8 cellular contexts compared by ENCODE assay signal in genomic region chr19:798415-799075, GRCh38. TPM values are rescaled to one million over a fixed set of nuclear protein-coding genes. Genes with fewer than 3 reads are reported as not detected.
DNase-seq lines count a peak whose midpoint lies in the region; ATAC-seq and TF ChIP-seq lines count a peak whose summit lies in the region.

No MANE protein-coding gene starts in this region.

- H2AFZ ChIP-seq in SU-DHL-6 (ENCODE audit: low read depth, low read length, severe bottlenecking) = no peak overlapping the region

- H3K9me3 ChIP-seq in SU-DHL-6 (ENCODE audit: insufficient read depth, low read length) = no peaks in the 10 kb centered on the region

- H3K27me3 ChIP-seq in SU-DHL-6 (ENCODE audit: low read length) = no peaks in the 10 kb centered on the region
- H3K27me3 ChIP-seq in foreskin keratinocyte = no peaks in the 10 kb centered on the region

- peaks cover 4% of the 10 kb centered on the region for H3K4me1 ChIP-seq in foreskin keratinocyte

- no peak for ATAC-seq in foreskin keratinocyte
- ATAC-seq in GM21390 (IDR thresholded peaks at IDR 0.05; ENCODE audit: unreplicated experiment) = no peak

- H3K79me2 ChIP-seq in SU-DHL-6 (ENCODE audit: insufficient read depth, low read length) = peaks cover 57% of the 10 kb centered on the region

- H4K20me1 ChIP-seq in SU-DHL-6 (ENCODE audit: low read depth, low read length) = peaks cover 34% of the 10 kb centered on the region

- TF ChIP-seq CTCF in SU-DHL-6 (IDR thresholded peaks at IDR 0.05; ENCODE audit: insufficient read depth, low read length, poor library complexity, severe bottlenecking) (no peak), foreskin keratinocyte (conservative IDR thresholded peaks at IDR 0.05) (no peak), retinal pigment epithelial cell (conservative IDR thresholded peaks at IDR 0.05; ENCODE audit: low read depth, low read length) (no peak)

- H3K9ac ChIP-seq in SU-DHL-6 (ENCODE audit: low read length) = peak overlapping the region; percentile 98

- H3K9me2 ChIP-seq in SU-DHL-6 (replicated peaks; ENCODE audit: insufficient read depth, low read length) = no peaks in the 10 kb centered on the region

- peak overlapping the region; percentile 78 for H3K4me2 ChIP-seq in SU-DHL-6 (ENCODE audit: low read depth, low read length, poor library complexity, severe bottlenecking)

- H3K4me3 ChIP-seq in SU-DHL-6 (ENCODE audit: insufficient read depth, low read length, poor library complexity, severe bottlenecking) (peak overlapping the region; percentile 74), retinal pigment epithelial cell (ENCODE audit: low read length) (peak overlapping the region; percentile 92)

- peak; percentile 17 for DNase-seq in GM19240 (ENCODE audit: insufficient read length, low spot score)
- no peak for DNase-seq in foreskin keratinocyte
- no peak for DNase-seq in retinal pigment epithelial cell (ENCODE audit: low read depth)
- DNase-seq in NCI-H82 (lab: John Stamatoyannopoulos, UW) = no peak
- no peak for DNase-seq in NCI-H69 (lab: John Stamatoyannopoulos, UW)
- DNase-seq in NCI-H510A (lab: John Stamatoyannopoulos, UW) = no peak

- H3F3A ChIP-seq in SU-DHL-6 (ENCODE audit: insufficient read depth) = no peaks in the 10 kb centered on the region

- H3K27ac ChIP-seq in SU-DHL-6 (ENCODE audit: low read depth, low read length) = peak overlapping the region; percentile 90
- H3K27ac ChIP-seq in foreskin keratinocyte = peak overlapping the region; percentile 89

- H3K36me3 ChIP-seq in SU-DHL-6 (ENCODE audit: low read length) = peaks cover 8% of the 10 kb centered on the region; the same call in 1 of the 2 replicates

RNA-seq across cellular contexts. Expression of gene PTBP1, which starts 1.3 kb away (rescaled TPM):
- total RNA-seq in foreskin keratinocyte = 222 and 244 TPM in 2 replicates
- 186 and 237 TPM in 2 replicates for polyA plus RNA-seq in foreskin keratinocyte

RNA-seq across cellular contexts. Expression of gene PLPPR3, which starts 23.2 kb away (rescaled TPM):
- total RNA-seq in foreskin keratinocyte = not detected in 2 replicates
- 0.15 TPM in 1 of 2 replicates, not detected in the other for polyA plus RNA-seq in foreskin keratinocyte

RNA-seq across cellular contexts. Expression of gene AZU1, which starts 29.1 kb away (rescaled TPM):
- total RNA-seq in foreskin keratinocyte = not detected in 2 replicates
- polyA plus RNA-seq in foreskin keratinocyte = 0.03 TPM in 1 of 2 replicates, not detected in the other

RNA-seq across cellular contexts. Expression of gene PRTN3, which starts 42.3 kb away (rescaled TPM):
- total RNA-seq in foreskin keratinocyte = not detected in 2 replicates
- polyA plus RNA-seq in foreskin keratinocyte = not detected in 2 replicates

RNA-seq across cellular contexts. Expression of gene MISP, which starts 47.6 kb away (rescaled TPM):
- 50.0 and 55.4 TPM in 2 replicates for total RNA-seq in foreskin keratinocyte
- polyA plus RNA-seq in foreskin keratinocyte = 40.2 and 45.5 TPM in 2 replicates
